8 cellular contexts compared by ENCODE assay signal in genomic region chr1:161523817-161524741, GRCh38. TPM values are rescaled to one million over a fixed set of nuclear protein-coding genes. Genes with fewer than 3 reads are reported as not detected.
DNase-seq lines count a peak whose midpoint lies in the region; ATAC-seq, FAIRE-seq and TF ChIP-seq lines count a peak whose summit lies in the region.
"Not testable (repeated sequence)": the region's sequence is repeated elsewhere in the genome, so short reads cannot be mapped to it uniquely, and the experiment has no call there.

Gene HSPA6 (plus strand): TSS chr1:161524540. CDS start chr1:161524659, 119 bp downstream.

- H4K5ac ChIP-seq in mesendoderm (ENCODE audit: low read length) = not testable (repeated sequence)

- not testable (repeated sequence) for H3K79me1 ChIP-seq in mesendoderm (ENCODE audit: low read length)

- intact Hi-C loops in CD8-positive, alpha-beta T cell (cut with DNase I, micrococcal nuclease) = loop anchor here in 1 of 2 experiments (1.0 to 5.0 kb wide), 3 partner anchors 7 to 203 kb away; no protein-coding TSS in a partner anchor
- intact Hi-C loops in PC-3 (cut with micrococcal nuclease) (loop anchor here (2.0 kb wide), 1 partner anchor 37 kb away; no protein-coding TSS in a partner anchor), endothelial cell of umbilical vein (cut with micrococcal nuclease) (loop anchor here (1.0 to 5.0 kb wide), 2 partner anchors 37 to 88 kb away; no protein-coding TSS in a partner anchor)

- H3K9me2 ChIP-seq in PC-3 (replicated peaks; ENCODE audit: low read length) = not testable (repeated sequence)

- H3K9me3 ChIP-seq in CD8-positive, alpha-beta T cell (ENCODE audit: low read length); PC-3 (ENCODE audit: low read length); endothelial cell of umbilical vein (replicated peaks; ENCODE audit: control insufficient read depth, insufficient read depth, low read length): not testable (repeated sequence)

- TF ChIP-seq POLR2A in endothelial cell of umbilical vein (IDR thresholded peaks at IDR 0.05; ENCODE audit: low read depth, low read length) = not testable (repeated sequence)

- not testable (repeated sequence) for BruUV-seq in PC-3 (replicated peaks; lab: Mats Ljungman, UMichigan); endothelial cell of umbilical vein (replicated peaks; lab: Mats Ljungman, UMichigan)

- not testable (repeated sequence) for H3K18ac ChIP-seq in mesendoderm (ENCODE audit: low read length)

- not testable (repeated sequence) for TF ChIP-seq RAD21 in Ishikawa (IDR thresholded peaks at IDR 0.05; ENCODE audit: low read depth)

- not testable (repeated sequence) for H3K36me3 ChIP-seq in CD8-positive, alpha-beta T cell (ENCODE audit: insufficient read depth, low read length); PC-3 (ENCODE audit: low read depth, low read length); endothelial cell of umbilical vein (ENCODE audit: control insufficient read depth in 2 of 2, extremely low read depth in 1 of 2, insufficient read depth in 2 of 2, low read length in 2 of 2); mesendoderm (ENCODE audit: control insufficient read depth, insufficient read depth, low read length)

- no CpG with 5 or more reads among the region's 72 CpGs for whole genome bisulfite sequencing in mesendoderm (ENCODE audit: extremely low coverage, insufficient coverage, low lambda C conversion rate)

- H3F3A ChIP-seq in PC-3 (ENCODE audit: low read length, unreplicated experiment) = not testable (repeated sequence)

- not testable (repeated sequence) for H2BK5ac ChIP-seq in mesendoderm (ENCODE audit: low read length)

- H3K4me2 ChIP-seq in PC-3 (ENCODE audit: low read length) (peak within 1 kb of the TSS; percentile 87), endothelial cell of umbilical vein (ENCODE audit: insufficient read depth, low read length) (peak within 1 kb of the TSS; percentile 62), mesendoderm (ENCODE audit: low read length) (peak within 1 kb of the TSS; percentile 25)

- not testable (repeated sequence) for H3K4me1 ChIP-seq in CD8-positive, alpha-beta T cell (ENCODE audit: insufficient read depth, low read length); PC-3 (ENCODE audit: insufficient read depth, low read length); endothelial cell of umbilical vein (ENCODE audit: control insufficient read depth, extremely low read depth, insufficient read depth, low read length); mesendoderm (ENCODE audit: control insufficient read depth, low read depth, low read length)

- H3K36me3 Mint-ChIP-seq in CD8-positive, alpha-beta T cell = not testable (repeated sequence)

- peak within 1 kb of the TSS; percentile 57 for H3K27ac ChIP-seq in CD8-positive, alpha-beta T cell (ENCODE audit: low read depth, low read length)
- H3K27ac ChIP-seq in PC-3 (ENCODE audit: low read length) (peak within 1 kb of the TSS; percentile 72), endothelial cell of umbilical vein (ENCODE audit: insufficient read depth, low read depth, low read length) (peak within 1 kb of the TSS; percentile 1)
- not testable (repeated sequence) for H3K27ac ChIP-seq in mesendoderm (ENCODE audit: low read depth, low read length)

- H3K9ac ChIP-seq in PC-3 (ENCODE audit: low read length) (peak within 1 kb of the TSS; percentile 78), endothelial cell of umbilical vein (replicated peaks; ENCODE audit: extremely low read depth, insufficient read depth, low read length) (peak within 1 kb of the TSS; percentile 43), mesendoderm (ENCODE audit: low read length) (peak within 1 kb of the TSS; percentile 50)

- not testable (repeated sequence) for H3K79me2 ChIP-seq in PC-3 (ENCODE audit: low read length); endothelial cell of umbilical vein (ENCODE audit: control insufficient read depth, insufficient read depth, low read length); mesendoderm (ENCODE audit: control insufficient read depth, insufficient read depth, low read length)

- H3K4me1 Mint-ChIP-seq in CD8-positive, alpha-beta T cell (ENCODE audit: low read depth) = not testable (repeated sequence)

- H3K27me3 ChIP-seq in CD8-positive, alpha-beta T cell (ENCODE audit: insufficient read depth, low read length); PC-3 (ENCODE audit: low read length); endothelial cell of umbilical vein (ENCODE audit: control insufficient read depth in 2 of 2, insufficient read depth in 2 of 2, low read length in 2 of 2); mesendoderm (ENCODE audit: insufficient read depth, low read length, poor library complexity): not testable (repeated sequence)

- FAIRE-seq in endothelial cell of umbilical vein (lab: Jason Lieb, UNC) = peak; percentile 85

- POLR2A ChIA-PET in CD8-positive, alpha-beta T cell (lab: Charles Lee) = interaction anchor here (1.0 kb wide), 1 partner anchor 9 kb away, joined by 4 read pairs; no protein-coding TSS in a partner anchor
- POLR2A ChIA-PET in PC-3 (lab: Charles Lee; ENCODE audit: unreplicated experiment) = not testable (repeated sequence)
- POLR2A ChIA-PET in endothelial cell of umbilical vein (lab: Charles Lee) = interaction anchor here (0.5 kb wide), 1 partner anchor 214 kb away, joined by 6 read pairs; no protein-coding TSS in a partner anchor

- peak within 1 kb of the TSS; percentile 89 for H3K27ac Mint-ChIP-seq in CD8-positive, alpha-beta T cell

- not testable (repeated sequence) for H3K9me1 ChIP-seq in endothelial cell of umbilical vein (replicated peaks; ENCODE audit: control insufficient read depth, extremely low read depth, insufficient read depth, low read length)

- H2AFZ ChIP-seq in PC-3 (ENCODE audit: low read length) = peak within 1 kb of the TSS; percentile 99
- peak within 1 kb of the TSS; percentile 87 for H2AFZ ChIP-seq in endothelial cell of umbilical vein (ENCODE audit: low read depth, low read length)

- not testable (repeated sequence) for H4K20me1 ChIP-seq in PC-3 (ENCODE audit: low read length); endothelial cell of umbilical vein (replicated peaks; ENCODE audit: control insufficient read depth, extremely low read depth, insufficient read depth, low read length)

- H3K27me3 Mint-ChIP-seq in CD8-positive, alpha-beta T cell (ENCODE audit: low read depth) = not testable (repeated sequence)

- CTCF ChIA-PET in CD8-positive, alpha-beta T cell (lab: Charles Lee) = interaction anchor here (0.6 kb wide), 1 partner anchor 17 kb away, joined by 4 read pairs; no protein-coding TSS in a partner anchor
- CTCF ChIA-PET in PC-3 (lab: Charles Lee) (interaction anchor here (0.6 kb wide), 1 partner anchor 37 kb away, joined by 4 read pairs; no protein-coding TSS in a partner anchor), endothelial cell of umbilical vein (lab: Charles Lee) (interaction anchor here (1.0 kb wide), 1 partner anchor 29 kb away, joined by 3 read pairs; no protein-coding TSS in a partner anchor)

- DNase-seq in CD8-positive, alpha-beta T cell = peak; percentile 52 to 87 (median 76)
- DNase-seq in PC-3 (peak; percentile 96), activated T-cell treated with anti-CD3 and anti-CD28 coated beads for 48 hours (ENCODE audit: low read depth) (peak; percentile 65), endothelial cell of umbilical vein (ENCODE audit: low read depth, low spot score) (peak; percentile 91), mesendoderm (peak; percentile 85)
- peak; percentile 51 to 62 (median 60) for DNase-seq in stimulated activated CD4-positive, alpha-beta T cell treated with anti-CD3 and anti-CD28 coated beads, TNF-alpha, amount 100 ng/mL, for 48 hours (ENCODE audit: low read depth in 3 of 3)

- not testable (repeated sequence) for H2AK5ac ChIP-seq in mesendoderm (ENCODE audit: low read length)

- H3K56ac ChIP-seq in mesendoderm (ENCODE audit: low read length) = peak within 1 kb of the TSS; percentile 42

- dilution Hi-C loops in endothelial cell of umbilical vein (cut with MboI; ENCODE audit: extremely low pct_ligation_motif_present, low sequenced_read_pairs) = not testable (repeated sequence)

- not testable (repeated sequence) for H3K9me3 Mint-ChIP-seq in CD8-positive, alpha-beta T cell

- not testable (repeated sequence) for H4K8ac ChIP-seq in mesendoderm (ENCODE audit: low read depth, low read length)

- peak; percentile 69 for ATAC-seq in CD8-positive, alpha-beta T cell
- ATAC-seq in GM21423 (IDR thresholded peaks at IDR 0.05; ENCODE audit: unreplicated experiment) (peak; percentile 58), PC-3 (peak; percentile 77)

- not testable (repeated sequence) for H2BK120ac ChIP-seq in mesendoderm (ENCODE audit: low read depth, low read length)

- not testable (repeated sequence) for TF ChIP-seq EP300 in Ishikawa (IDR thresholded peaks at IDR 0.05; ENCODE audit: borderline replicate concordance)

- TF ChIP-seq CTCF in CD8-positive, alpha-beta T cell (IDR thresholded peaks at IDR 0.05); PC-3 (conservative IDR thresholded peaks at IDR 0.05; ENCODE audit: low read depth, low read length); endothelial cell of umbilical vein (IDR thresholded peaks at IDR 0.05; ENCODE audit: extremely low read depth in 1 of 2, insufficient read depth in 1 of 2, low read depth in 1 of 2, low read length in 2 of 2): not testable (repeated sequence)

- H3K23ac ChIP-seq in mesendoderm (ENCODE audit: low read length) = not testable (repeated sequence)

- H3K4me3 Mint-ChIP-seq in CD8-positive, alpha-beta T cell = peak within 1 kb of the TSS; percentile 90

- H3K4ac ChIP-seq in mesendoderm (ENCODE audit: low read depth, low read length) = not testable (repeated sequence)

- not testable (repeated sequence) for H2BK15ac ChIP-seq in mesendoderm (replicated peaks; ENCODE audit: low read depth)

- H3K4me3 ChIP-seq in CD8-positive, alpha-beta T cell (ENCODE audit: low read depth, low read length) = peak within 1 kb of the TSS; percentile 90
- H3K4me3 ChIP-seq in PC-3 (ENCODE audit: low read length) (peak within 1 kb of the TSS; percentile 90), endothelial cell of umbilical vein (replicated peaks in 1 of 3; ENCODE audit: insufficient read depth in 1 of 3, low read depth in 1 of 3, low read length in 3 of 3) (peak within 1 kb of the TSS; percentile 58 to 75 (median 70)), mesendoderm (ENCODE audit: low read length) (peak within 1 kb of the TSS; percentile 16)

RNA-seq across cellular contexts. Expression of gene HSPA6, which starts in this region (rescaled TPM):
- total RNA-seq in CD8-positive, alpha-beta T cell = under 1 TPM; 0.17 to 0.30 TPM
- total RNA-seq in PC-3 (2014; rRNA removed) (3.8 and 4.3 TPM in 2 replicates), endothelial cell of umbilical vein (0.13 TPM in 1 of 2 replicates, not detected in the other)
- 0.03 and 0.10 TPM in 2 replicates for polyA plus RNA-seq in endothelial cell of umbilical vein
- polyA plus RNA-seq in endothelial cell of umbilical vein (2011; cell fraction: cytosol; rRNA removed) = 0.04 and 0.13 TPM in 2 replicates
- 0.07 and 0.08 TPM in 2 replicates for polyA plus RNA-seq in endothelial cell of umbilical vein (2011; cell fraction: nucleus; rRNA removed)
- 0.07 TPM in 1 of 2 replicates, not detected in the other for polyA plus RNA-seq in endothelial cell of umbilical vein (2012)
- 0.13 and 0.51 TPM in 2 replicates for polyA minus RNA-seq in endothelial cell of umbilical vein
- polyA minus RNA-seq in endothelial cell of umbilical vein (2011; cell fraction: cytosol; rRNA and poly(A)+ RNA removed) = not detected
- 0.19 TPM in 1 of 2 replicates, not detected in the other for polyA minus RNA-seq in endothelial cell of umbilical vein (2011; cell fraction: nucleus; rRNA and poly(A)+ RNA removed)
- not detected for polyA plus RNA-seq in mesendoderm (2013, experiment 1 of 2)
- polyA plus RNA-seq in mesendoderm (2013, experiment 2 of 2) = not detected

Comparison
In these comparisons a context has a peak if more than half of its experiments do, and no peak if none do; other contexts are left out.
1. Peak in DNase-seq, ATAC-seq, H3K4me3 ChIP-seq and H3K27ac ChIP-seq in CD8-positive, alpha-beta T cell; RNA of the gene not detected or under 1 TPM.
2. Peak in DNase-seq, H3K4me3 ChIP-seq, H3K27ac ChIP-seq, H3K9ac ChIP-seq and H3K4me2 ChIP-seq in endothelial cell of umbilical vein; RNA of the gene not detected or under 1 TPM.
3. H3K4me3 ChIP-seq: peak in every context shown above with its lines; median percentile 90 in CD8-positive, alpha-beta T cell; 90 in PC-3; 70 in endothelial cell of umbilical vein; 16 in mesendoderm.
4. H3K4me2 ChIP-seq: peak in every context shown above with its lines; median percentile 87 in PC-3; 62 in endothelial cell of umbilical vein; 25 in mesendoderm.